ENCODE assay signal across 7 cellular contexts in the genomic region with DNA sequence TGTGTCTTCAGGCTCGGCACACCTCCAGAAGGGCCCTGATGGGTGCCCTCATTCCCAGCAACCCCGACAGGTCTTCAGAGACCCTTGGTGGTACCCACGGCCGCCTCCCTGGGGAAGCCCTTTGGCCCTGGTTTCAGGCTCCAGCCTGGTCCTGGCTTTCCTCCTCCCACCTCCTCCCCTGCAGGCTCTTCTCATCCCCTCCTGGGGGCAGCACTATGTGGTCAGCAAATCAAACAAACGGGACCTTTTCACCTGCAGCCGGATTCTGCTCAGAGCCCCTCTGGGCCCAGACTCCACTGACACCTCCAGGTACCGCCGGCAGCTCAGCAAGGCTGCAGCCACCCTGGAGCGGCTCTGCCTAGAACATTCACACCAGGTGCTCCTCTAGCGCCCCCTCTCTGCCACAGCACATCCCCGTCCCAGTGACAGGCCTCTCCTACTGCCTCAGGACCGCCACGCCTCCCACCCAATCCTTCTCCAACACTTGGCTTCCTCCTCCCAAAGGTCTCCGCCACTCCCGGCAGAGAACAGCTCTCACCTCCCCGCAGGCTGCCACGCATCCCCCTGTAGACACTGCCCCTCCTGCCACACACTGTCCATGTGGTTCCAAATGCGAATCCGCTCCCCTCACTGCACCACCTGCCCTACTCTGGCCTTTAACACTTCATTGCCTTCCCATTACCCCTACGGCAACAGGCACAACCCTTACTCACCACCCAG. TPM values are rescaled to one million over a fixed set of nuclear protein-coding genes. Genes with fewer than 3 reads are reported as not detected.
DNase-seq lines count a peak whose midpoint lies in the region; ATAC-seq, FAIRE-seq and TF ChIP-seq lines count a peak whose summit lies in the region.

No MANE protein-coding gene starts in this region.

- CTCF ChIA-PET in activated CD8-positive, alpha-beta T cell treated with anti-CD3 and anti-CD28 coated beads, Interleukin-2, amount 10 ng/mL, durations not matched to agents 7 days and 5 days (lab: Charles Lee) = interaction anchor here (0.6 to 3.4 kb wide), 13 partner anchors 10 to 212 kb away, joined by 3 to 40 read pairs (median 7); partner anchors contain the start of genes PAM16 and TFAP4

- no peak overlapping the region for H3K4me3 Mint-ChIP-seq in activated CD8-positive, alpha-beta T cell treated with anti-CD3 and anti-CD28 coated beads, Interleukin-2, amount 10 ng/mL, durations not matched to agents 7 days and 5 days
- no peak overlapping the region for H3K4me3 Mint-ChIP-seq in stimulated activated memory B cell treated with anti-CD40 and anti-IgM and Interleukin-4, amounts not matched to agents 10 μg/mL and 1 μg/mL and 100 μg/mL, for 72 hours

- H3K36me3 Mint-ChIP-seq in activated CD8-positive, alpha-beta T cell treated with anti-CD3 and anti-CD28 coated beads, Interleukin-2, amount 10 ng/mL, durations not matched to agents 7 days and 5 days (ENCODE audit: low read depth) = peaks cover 46% of the 10 kb centered on the region
- H3K36me3 Mint-ChIP-seq in stimulated activated memory B cell treated with anti-CD40 and anti-IgM and Interleukin-4, amounts not matched to agents 10 μg/mL and 1 μg/mL and 100 μg/mL, for 72 hours = peaks cover 40% of the 10 kb centered on the region

- H3K4me1 ChIP-seq in right atrium auricular region = peaks cover 0 to 24% of the 10 kb centered on the region in 2 donors

- H3K27me3 Mint-ChIP-seq in activated CD8-positive, alpha-beta T cell treated with anti-CD3 and anti-CD28 coated beads, Interleukin-2, amount 10 ng/mL, durations not matched to agents 7 days and 5 days (ENCODE audit: low read depth) = no peaks in the 10 kb centered on the region
- no peaks in the 10 kb centered on the region for H3K27me3 Mint-ChIP-seq in stimulated activated memory B cell treated with anti-CD40 and anti-IgM and Interleukin-4, amounts not matched to agents 10 μg/mL and 1 μg/mL and 100 μg/mL, for 72 hours

- POLR2A ChIA-PET in activated CD8-positive, alpha-beta T cell treated with anti-CD3 and anti-CD28 coated beads, Interleukin-2, amount 10 ng/mL, durations not matched to agents 7 days and 5 days (lab: Charles Lee) = interaction anchor here (1.3 to 1.8 kb wide), 2 partner anchors 9 to 11 kb away, joined by 4 to 8 read pairs; partner anchors contain the start of gene CORO7

- no peaks in the 10 kb centered on the region for H3K9me3 ChIP-seq in right atrium auricular region

- no peak for FAIRE-seq in HTR-8/SVneo (lab: Jason Lieb, UNC)

- ATAC-seq in activated CD8-positive, alpha-beta T cell treated with anti-CD3 and anti-CD28 coated beads, Interleukin-2, amount 10 ng/mL, durations not matched to agents 7 days and 5 days = peak; percentile 36
- peak; percentile 46 for ATAC-seq in stimulated activated memory B cell treated with anti-CD40 and anti-IgM and Interleukin-4, amounts not matched to agents 10 μg/mL and 1 μg/mL and 100 μg/mL, for 72 hours
- ATAC-seq in GM19035 (IDR thresholded peaks at IDR 0.05; ENCODE audit: unreplicated experiment) = no peak

- H3K27ac Mint-ChIP-seq in activated CD8-positive, alpha-beta T cell treated with anti-CD3 and anti-CD28 coated beads, Interleukin-2, amount 10 ng/mL, durations not matched to agents 7 days and 5 days = peak overlapping the region; percentile 23
- H3K27ac Mint-ChIP-seq in stimulated activated memory B cell treated with anti-CD40 and anti-IgM and Interleukin-4, amounts not matched to agents 10 μg/mL and 1 μg/mL and 100 μg/mL, for 72 hours = no peak overlapping the region

- no peaks in the 10 kb centered on the region for H3K9me3 Mint-ChIP-seq in activated CD8-positive, alpha-beta T cell treated with anti-CD3 and anti-CD28 coated beads, Interleukin-2, amount 10 ng/mL, durations not matched to agents 7 days and 5 days (ENCODE audit: insufficient read depth)
- no peaks in the 10 kb centered on the region for H3K9me3 Mint-ChIP-seq in stimulated activated memory B cell treated with anti-CD40 and anti-IgM and Interleukin-4, amounts not matched to agents 10 μg/mL and 1 μg/mL and 100 μg/mL, for 72 hours

- TF ChIP-seq CTCF in right atrium auricular region (IDR thresholded peaks at IDR 0.05) = peak; percentile 42 to 63

- DNase-seq in ELF-1 (ENCODE audit: low read depth, low spot score) (peak; percentile 92), Kasumi-1 (lab: John Stamatoyannopoulos, UW) (peak; percentile 24 to 45), right atrium auricular region (ENCODE audit: low spot score) (no peak), HTR-8/SVneo (ENCODE audit: insufficient read length, low spot score) (no peak)
- DNase-seq in activated CD8-positive, alpha-beta T cell treated with anti-CD3 and anti-CD28 coated beads, Interleukin-2, amount 10 ng/mL, durations not matched to agents 7 days and 5 days = peak; percentile 54

- H3K27ac ChIP-seq in right atrium auricular region = no peak overlapping the region

- H3K4me3 ChIP-seq in right atrium auricular region = no peak overlapping the region

- no peaks in the 10 kb centered on the region for H3K27me3 ChIP-seq in right atrium auricular region

- H3K4me1 Mint-ChIP-seq in activated CD8-positive, alpha-beta T cell treated with anti-CD3 and anti-CD28 coated beads, Interleukin-2, amount 10 ng/mL, durations not matched to agents 7 days and 5 days (ENCODE audit: low read depth) = peaks cover 5% of the 10 kb centered on the region
- H3K4me1 Mint-ChIP-seq in stimulated activated memory B cell treated with anti-CD40 and anti-IgM and Interleukin-4, amounts not matched to agents 10 μg/mL and 1 μg/mL and 100 μg/mL, for 72 hours = peaks cover 21% of the 10 kb centered on the region

- H3K36me3 ChIP-seq in right atrium auricular region = peaks cover 16% of the 10 kb centered on the region

RNA-seq across cellular contexts. Expression of gene CORO7, which starts 12.0 kb away (rescaled TPM):
- 100 to 1,000 TPM; 167 to 176 TPM for total RNA-seq in activated CD8-positive, alpha-beta T cell treated with anti-CD3 and anti-CD28 coated beads, Interleukin-2, amount 10 ng/mL, durations not matched to agents 7 days and 5 days
- 10 to 100 TPM; 10.3 TPM for total RNA-seq in right atrium auricular region

RNA-seq across cellular contexts. Expression of gene DNAJA3, which starts 21.3 kb away (rescaled TPM):
- 10 to 100 TPM; 55.1 to 61.4 TPM for total RNA-seq in activated CD8-positive, alpha-beta T cell treated with anti-CD3 and anti-CD28 coated beads, Interleukin-2, amount 10 ng/mL, durations not matched to agents 7 days and 5 days
- 10 to 100 TPM; 47.6 to 50.5 TPM for total RNA-seq in right atrium auricular region

RNA-seq across cellular contexts. Expression of gene VASN, which starts 32.8 kb away (rescaled TPM):
- not detected for total RNA-seq in activated CD8-positive, alpha-beta T cell treated with anti-CD3 and anti-CD28 coated beads, Interleukin-2, amount 10 ng/mL, durations not matched to agents 7 days and 5 days
- 10 to 100 TPM; 17.9 to 39.0 TPM for total RNA-seq in right atrium auricular region

RNA-seq across cellular contexts. Expression of gene PAM16, which starts 53.3 kb away (rescaled TPM):
- 10 to 100 TPM; 33.3 to 40.3 TPM for total RNA-seq in activated CD8-positive, alpha-beta T cell treated with anti-CD3 and anti-CD28 coated beads, Interleukin-2, amount 10 ng/mL, durations not matched to agents 7 days and 5 days
- 10 to 100 TPM; 54.6 to 85.7 TPM for total RNA-seq in right atrium auricular region

Comparison
In these comparisons a context has a peak if more than half of its experiments do, and no peak if none do; other contexts are left out.
1. DNase-seq: peak in ELF-1 (single experiment), Kasumi-1 (2 of 2) and activated CD8-positive, alpha-beta T cell treated with anti-CD3 and anti-CD28 coated beads, Interleukin-2, amount 10 ng/mL, durations not matched to agents 7 days and 5 days (single experiment); none in right atrium auricular region (single experiment) and HTR-8/SVneo (single experiment).
2. RNA of gene CORO7, which starts 12.0 kb away (total RNA-seq): 167 to 176 TPM in activated CD8-positive, alpha-beta T cell treated with anti-CD3 and anti-CD28 coated beads, Interleukin-2, amount 10 ng/mL, durations not matched to agents 7 days and 5 days; 10.3 TPM in right atrium auricular region; every median in the first group is over 10 times any median in the second.
3. RNA of gene VASN, which starts 32.8 kb away (total RNA-seq): 17.9 to 39.0 TPM in right atrium auricular region; not detected in activated CD8-positive, alpha-beta T cell treated with anti-CD3 and anti-CD28 coated beads, Interleukin-2, amount 10 ng/mL, durations not matched to agents 7 days and 5 days; every median in the first group is over 10 times any median in the second.